Comparison of ENCODE assay signal across 14 cellular contexts in the genomic region with DNA sequence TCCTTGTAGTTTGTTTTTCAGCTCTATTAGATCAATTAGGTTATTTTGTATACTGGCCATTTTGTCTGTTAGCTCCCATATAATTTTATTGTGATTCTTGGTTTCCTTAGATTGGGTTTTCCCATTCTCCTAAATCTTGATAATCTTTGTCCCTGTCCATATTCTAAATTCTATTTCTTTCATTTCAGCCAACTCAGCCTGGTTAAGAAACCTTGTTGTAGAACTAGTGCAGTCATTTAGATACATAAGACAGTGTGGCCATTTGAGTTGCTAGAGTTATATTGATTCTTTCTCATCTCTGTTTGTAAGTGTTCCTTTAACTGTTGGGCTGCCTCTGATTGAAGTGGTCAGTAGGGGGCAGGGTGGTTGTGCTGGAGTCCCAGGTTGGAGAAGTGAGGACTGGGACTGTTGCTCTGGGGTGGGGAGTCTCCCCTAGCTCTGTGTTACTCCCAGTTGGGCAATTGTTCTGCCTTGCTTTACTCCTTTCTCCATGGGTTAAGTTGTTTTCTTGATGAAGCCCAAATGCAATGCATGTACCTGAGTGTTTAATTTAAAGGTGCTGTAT.
DNase-seq lines count a peak whose midpoint lies in the region; ATAC-seq, FAIRE-seq and TF ChIP-seq lines count a peak whose summit lies in the region.
"Had no signal": no experiment of that assay in that cellular context is flagged by ENCODE, and none has a peak within 500 bp of the region (broad histone marks: within the 10 kb centered on the region; RNA-seq: fewer than 3 reads in every experiment).

No MANE protein-coding gene starts in this region.

- H3K4me3 Mint-ChIP-seq in endodermal cell: no peak overlapping the region
- H3K4me3 Mint-ChIP-seq: activated naive CD8-positive, alpha-beta T cell treated with anti-CD3 and anti-CD28 coated beads, Interleukin-2, amount 10 ng/mL, durations not matched to agents 7 days and 5 days; nephron had no signal

- no peaks in the 10 kb centered on the region for H3K79me2 ChIP-seq in GM23248 (ENCODE audit: insufficient read depth)

- in situ Hi-C loops in GM23248 (cut with MboI): no loop called here

- H3K27me3 ChIP-seq in endodermal cell (ENCODE audit: control insufficient read depth, insufficient read depth, low read length, poor library complexity, severe bottlenecking) (no peaks in the 10 kb centered on the region), small intestine (ENCODE audit: control insufficient read depth in 2 of 2, insufficient read depth in 2 of 2, low read length in 2 of 2) (no peaks in the 10 kb centered on the region), GM23248 (replicated peaks; ENCODE audit: insufficient read depth) (no peaks in the 10 kb centered on the region), gastroesophageal sphincter (no peaks in the 10 kb centered on the region)

- DNase-seq in SKM-1 treated with dmso at 0.1 percent for 144 hours (lab: John Stamatoyannopoulos, UW; ENCODE audit: unreplicated experiment): peak; percentile 24
- no peak for DNase-seq in SKM-1 (lab: John Stamatoyannopoulos, UW; ENCODE audit: unreplicated experiment)
- DNase-seq in NB4 (ENCODE audit: low read depth): peak; percentile 51
- peak; percentile 84 for DNase-seq in endodermal cell
- peak; percentile 5 for DNase-seq in small intestine
- DNase-seq in GM23248: no peak
- DNase-seq in activated T-cell treated with anti-CD3 and anti-CD28 coated beads, Interleukin-2, amount 50 U/mL, for 48 hours: no peak
- DNase-seq: activated naive CD8-positive, alpha-beta T cell treated with anti-CD3 and anti-CD28 coated beads, Interleukin-2, amount 10 ng/mL, durations not matched to agents 7 days and 5 days; cortex of kidney; NCI-H1436; T-helper 2 cell had no signal

- H3K27me3 Mint-ChIP-seq in endodermal cell (ENCODE audit: insufficient read depth): no peaks in the 10 kb centered on the region

- no peak for TF ChIP-seq EP300 in gastroesophageal sphincter (IDR thresholded peaks at IDR 0.05)

- H3K9me3 ChIP-seq in endodermal cell (ENCODE audit: control insufficient read depth, low read length) (no peaks in the 10 kb centered on the region), small intestine (ENCODE audit: control insufficient read depth, low read depth) (no peaks in the 10 kb centered on the region), GM23248 (ENCODE audit: low read depth) (no peaks in the 10 kb centered on the region), gastroesophageal sphincter (peaks cover 0 to 18% (median under 1%) of the 10 kb centered on the region in 3 donors)

- H3K36me3 Mint-ChIP-seq in endodermal cell (ENCODE audit: low read depth): no peaks in the 10 kb centered on the region
- H3K36me3 Mint-ChIP-seq: activated naive CD8-positive, alpha-beta T cell treated with anti-CD3 and anti-CD28 coated beads, Interleukin-2, amount 10 ng/mL, durations not matched to agents 7 days and 5 days had no signal

- FAIRE-seq in small intestine (lab: Jason Lieb, UNC): no peak
- FAIRE-seq: urothelium cell line had no signal

- H3K36me3 ChIP-seq in endodermal cell (ENCODE audit: control insufficient read depth, insufficient read depth, low read length) (no peaks in the 10 kb centered on the region), small intestine (ENCODE audit: control insufficient read depth in 2 of 2, insufficient read depth in 2 of 2, low read length in 2 of 2) (no peaks in the 10 kb centered on the region), GM23248 (ENCODE audit: low read depth) (no peaks in the 10 kb centered on the region), gastroesophageal sphincter (no peaks in the 10 kb centered on the region)

- TF ChIP-seq CTCF in NB4 (IDR thresholded peaks at IDR 0.05; ENCODE audit: low read depth, low read length): peak; percentile 36
- peak; percentile 80 for TF ChIP-seq CTCF in endodermal cell (conservative IDR thresholded peaks at IDR 0.05)
- no peak for TF ChIP-seq CTCF in gastroesophageal sphincter (IDR thresholded peaks at IDR 0.05)

- H3K27ac Mint-ChIP-seq in endodermal cell: no peak overlapping the region
- H3K27ac Mint-ChIP-seq: activated naive CD8-positive, alpha-beta T cell treated with anti-CD3 and anti-CD28 coated beads, Interleukin-2, amount 10 ng/mL, durations not matched to agents 7 days and 5 days; nephron had no signal

- no peak overlapping the region for H3K27ac ChIP-seq in endodermal cell (ENCODE audit: low read depth, low read length)
- H3K27ac ChIP-seq in small intestine (ENCODE audit: low read depth in 1 of 2, low read length in 1 of 2): no peak overlapping the region
- H3K27ac ChIP-seq in GM23248: no peak overlapping the region
- no peak overlapping the region for H3K27ac ChIP-seq in gastroesophageal sphincter

- H3K9me3 Mint-ChIP-seq in endodermal cell: peaks cover 2% of the 10 kb centered on the region

- H2AFZ ChIP-seq in GM23248: no peak overlapping the region

- H3K4me3 ChIP-seq in NB4 (ENCODE audit: low read depth, low read length) (no peak overlapping the region), endodermal cell (ENCODE audit: low read length) (no peak overlapping the region), small intestine (ENCODE audit: low read depth in 1 of 2, low read length in 2 of 2) (no peak overlapping the region), GM23248 (no peak overlapping the region), gastroesophageal sphincter (no peak overlapping the region)

- H4K20me1 ChIP-seq in GM23248 (ENCODE audit: insufficient read depth): no peaks in the 10 kb centered on the region

- H3K4me1 ChIP-seq in endodermal cell (ENCODE audit: control insufficient read depth, insufficient read depth, low read length): no peaks in the 10 kb centered on the region
- no peaks in the 10 kb centered on the region for H3K4me1 ChIP-seq in small intestine (ENCODE audit: control insufficient read depth in 2 of 2, insufficient read depth in 1 of 2, low read depth in 1 of 2, low read length in 1 of 2)
- H3K4me1 ChIP-seq in GM23248 (ENCODE audit: insufficient read depth): no peaks in the 10 kb centered on the region
- no peaks in the 10 kb centered on the region for H3K4me1 ChIP-seq in gastroesophageal sphincter

- H3K9ac ChIP-seq in endodermal cell (ENCODE audit: extremely low read depth, low read length, poor library complexity, severe bottlenecking): no peak overlapping the region
- H3K9ac ChIP-seq in GM23248: no peak overlapping the region

- H3K4me1 Mint-ChIP-seq in endodermal cell: no peaks in the 10 kb centered on the region
- H3K4me1 Mint-ChIP-seq: activated naive CD8-positive, alpha-beta T cell treated with anti-CD3 and anti-CD28 coated beads, Interleukin-2, amount 10 ng/mL, durations not matched to agents 7 days and 5 days; nephron had no signal

- H3K4me2 ChIP-seq in GM23248 (ENCODE audit: unreplicated experiment): no peak overlapping the region

- no peaks in the 10 kb centered on the region for H3K9me2 ChIP-seq in GM23248 (ENCODE audit: insufficient read depth)

- TF ChIP-seq POLR2A in NB4 (IDR thresholded peaks at IDR 0.05; ENCODE audit: extremely low read depth, insufficient read length) (no peak), gastroesophageal sphincter (IDR thresholded peaks at IDR 0.05) (no peak)

- no peak for ATAC-seq in gastroesophageal sphincter

- H3F3A ChIP-seq in GM23248 (ENCODE audit: insufficient read depth): no peaks in the 10 kb centered on the region

Comparison
In these comparisons a context has a peak if more than half of its experiments do, and no peak if none do; other contexts are left out.
1. DNase-seq: peak in SKM-1 treated with dmso at 0.1 percent for 144 hours (single experiment), NB4 (single experiment), endodermal cell (single experiment) and small intestine (single experiment); none in SKM-1 (single experiment), GM23248 (single experiment) and activated T-cell treated with anti-CD3 and anti-CD28 coated beads, Interleukin-2, amount 50 U/mL, for 48 hours (0 of 2).
2. CTCF ChIP-seq: peak in NB4 (single experiment) and endodermal cell (single experiment); none in gastroesophageal sphincter (0 of 4).